8 cellular contexts compared by ENCODE assay signal in the genomic region with DNA sequence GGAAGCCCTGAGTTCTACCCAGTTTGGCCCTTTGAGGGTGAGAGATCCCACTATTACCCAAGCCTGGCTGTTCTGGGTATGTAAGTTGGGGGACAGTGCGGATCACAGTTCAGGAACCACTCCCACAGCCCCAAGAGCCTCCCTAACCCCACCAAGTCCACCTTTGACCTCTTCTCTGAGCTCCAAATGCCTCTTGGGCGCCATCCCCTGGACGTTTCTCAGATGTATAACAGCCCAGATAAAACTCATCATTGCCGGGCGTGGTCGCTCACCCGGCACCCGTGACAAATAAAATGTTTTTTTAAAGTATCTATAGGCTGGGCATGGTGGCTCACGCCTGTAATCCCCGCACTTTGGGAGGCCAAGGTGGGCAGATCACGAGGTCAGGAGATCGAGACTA. TPM values are rescaled to one million over a fixed set of nuclear protein-coding genes. Genes with fewer than 3 reads are reported as not detected.
A peak's percentile ranks its signal among the peaks of the same experiment; 100 is the strongest.
DNase-seq lines count a peak whose midpoint lies in the region; ATAC-seq, FAIRE-seq and TF ChIP-seq lines count a peak whose summit lies in the region.
"Not testable (repeated sequence)": the region's sequence is repeated elsewhere in the genome, so short reads cannot be mapped to it uniquely, and the experiment has no call there.
"Had no signal": no experiment of that assay in that cellular context is flagged by ENCODE, and none has a peak within 500 bp of the region (broad histone marks: within the 10 kb centered on the region; RNA-seq: fewer than 3 reads in every experiment).

No MANE protein-coding gene starts in this region.

- H3K4me3 Mint-ChIP-seq in WTC11, natural killer cell: not testable (repeated sequence)

- H3K9ac ChIP-seq in GM12878 (ENCODE audit: control insufficient read depth, insufficient read depth, low read length) = not testable (repeated sequence)

- H3K4me3 ChIP-seq in GM12878 = not testable (repeated sequence)

- H3K9me3 Mint-ChIP-seq in WTC11, natural killer cell: not testable (repeated sequence)

- intact Hi-C loops in GM12878 (cut with micrococcal nuclease; ENCODE audit: unreplicated experiment); left ventricle myocardium superior (cut with micrococcal nuclease); natural killer cell (cut with micrococcal nuclease): not testable (repeated sequence)

- not testable (repeated sequence) for H3K27ac ChIP-seq in GM12878 (ENCODE audit: control insufficient read depth, insufficient read depth)

- not testable (repeated sequence) for H3K27ac Mint-ChIP-seq in WTC11, natural killer cell

- H3K4me1 ChIP-seq in GM12878 (ENCODE audit: control insufficient read depth, insufficient read depth, low read length) = not testable (repeated sequence)

- H4K20me1 ChIP-seq in GM12878 (ENCODE audit: control insufficient read depth, insufficient read depth) = not testable (repeated sequence)

- not testable (repeated sequence) for H3K79me2 ChIP-seq in GM12878 (ENCODE audit: control insufficient read depth, insufficient read depth, low read length)

- not testable (repeated sequence) for H3K27me3 Mint-ChIP-seq in WTC11 (ENCODE audit: low read depth); natural killer cell (ENCODE audit: low read depth in 2 of 2)

- RAD21 ChIA-PET in GM12878 (lab: Charles Lee; ENCODE audit: unreplicated experiment) = not testable (repeated sequence)

- not testable (repeated sequence) for BruUV-seq in GM12878 (replicated peaks; lab: Mats Ljungman, UMichigan)

- peak; percentile 93 for FAIRE-seq in GM18507 (lab: Jason Lieb, UNC)
- peak; percentile 93 for FAIRE-seq in GM12878 (lab: Jason Lieb, UNC)

- not testable (repeated sequence) for H3K4me2 ChIP-seq in GM12878 (ENCODE audit: control insufficient read depth, insufficient read depth)

- TF ChIP-seq POLR2A in GM12878 (IDR thresholded peaks at IDR 0.05; ENCODE audit: low read depth, low read length) = not testable (repeated sequence)

- not testable (repeated sequence) for H2AFZ ChIP-seq in GM12878 (ENCODE audit: control insufficient read depth, low read depth, low read length)

- not testable (repeated sequence) for TF ChIP-seq RAD21 in GM12878 (IDR thresholded peaks at IDR 0.05; ENCODE audit: insufficient read depth, low read depth, low read length)

- SMC1A ChIA-PET in GM12878 (lab: Charles Lee; ENCODE audit: uncharacterized antibody, unreplicated experiment) = not testable (repeated sequence)

- not testable (repeated sequence) for H3K36me3 Mint-ChIP-seq in WTC11, natural killer cell

- CTCF ChIA-PET in WTC11 (lab: Charles Lee); GM12878 (lab: Yijun Ruan, JAX): not testable (repeated sequence)

- DNase-seq in GM18507 (ENCODE audit: extremely low spot score, insufficient read length, low read depth); WTC11 (ENCODE audit: low spot score); GM12878 (ENCODE audit: low read depth, low spot score); left ventricle myocardium superior; natural killer cell: not testable (repeated sequence)

- not testable (repeated sequence) for H3K4me1 Mint-ChIP-seq in WTC11, natural killer cell

- POLR2A ChIA-PET in WTC11 (lab: Charles Lee); GM12878 (lab: Charles Lee): not testable (repeated sequence)

- H3K36me3 ChIP-seq in GM12878 (ENCODE audit: control insufficient read depth in 2 of 2, insufficient read depth in 2 of 2, low read length in 1 of 2) = not testable (repeated sequence)

- in situ Hi-C loops in GM12878 (cut with MboI) = not testable (repeated sequence)

- H3K9me3 ChIP-seq in GM12878 (replicated peaks; ENCODE audit: control insufficient read depth, insufficient read depth, low read length) = not testable (repeated sequence)

- not testable (repeated sequence) for TF ChIP-seq EP300 in GM12878 (IDR thresholded peaks at IDR 0.05; ENCODE audit: borderline replicate concordance in 1 of 2, control insufficient read depth in 1 of 2, low read depth in 2 of 2, low read length in 2 of 2)

- not testable (repeated sequence) for TF ChIP-seq CTCF in WTC11 (IDR thresholded peaks at IDR 0.05); GM12878 (IDR thresholded peaks at IDR 0.05 in 2 of 3, conservative IDR thresholded peaks at IDR 0.05 in 1 of 3; ENCODE audit: control insufficient read depth in 2 of 3, extremely low read depth in 1 of 3, insufficient read depth in 1 of 3, low read depth in 3 of 3, low read length in 3 of 3); natural killer cell (IDR thresholded peaks at IDR 0.05)

- ATAC-seq in GM21619 (IDR thresholded peaks at IDR 0.05; ENCODE audit: unreplicated experiment) (peak; percentile 65), HG03354 (IDR thresholded peaks at IDR 0.05; ENCODE audit: poor library complexity, severe bottlenecking, unreplicated experiment) (peak; percentile 65), WTC11 (peak; percentile 93), GM12878 (peak; percentile 97), left ventricle myocardium superior (peak; percentile 71), natural killer cell (peak; percentile 72 to 86 (median 84))

- no CpG with 5 or more reads among the region's 12 CpGs for WGBS in GM12878 (ENCODE audit: insufficient coverage, insufficient replicate concordance, low lambda C conversion rate, missing lambda C conversion rate)

- H3K27me3 ChIP-seq in GM12878 (replicated peaks in 1 of 2; ENCODE audit: control insufficient read depth in 2 of 2, insufficient read depth in 2 of 2, low read length in 1 of 2) = not testable (repeated sequence)

RNA-seq across cellular contexts. Expression of a gene that starts 8.7 kb away (rescaled TPM):
- total RNA-seq in WTC11 (2021) (0.50 to 0.59 TPM (median 0.55 TPM) in 3 replicates), GM12878 (2014; rRNA removed) (72.6 and 78.3 TPM in 2 replicates), GM12878 (2014; rRNA removed; fragmentation: Illumina TruSeq; extraction: Trizol) (36.3 and 37.5 TPM in 2 replicates), GM12878 (2021) (50.4 and 51.2 TPM in 2 replicates), left ventricle myocardium superior (2.2 TPM), natural killer cell (10 to 100 TPM in 1 of 3 donors, 1 to 10 TPM in 2; 5.6 to 11.3 (median 7.1) TPM)
- total RNA-seq in GM12878 (2013; cell fraction: nucleolus; rRNA removed) = 20.9 and 22.9 TPM in 2 replicates
- polyA plus RNA-seq in GM12878 (2011; ENCODE audit: low read depth) = 9.0 TPM
- polyA plus RNA-seq in GM12878 (2011; rRNA removed) (11.0 and 18.5 TPM in 2 replicates), GM12878 (2014; fragmentation: Illumina TruSeq; extraction: Trizol) (31.2 and 40.1 TPM in 2 replicates), GM12878 (2014; fragmentation: Nextera tagmentation; extraction: Ambion mirVana) (1 to 10 TPM in 1 of 2 experiments, under 1 TPM in 1; 0.58 to 1.7 TPM), GM12878 (2014; rRNA removed) (65.2 and 72.3 TPM in 2 replicates), GM12878 (2016; fragmentation: Nextera tagmentation; extraction: Ambion mirVana) (10 to 100 TPM; 30.6 to 35.6 TPM)
- polyA plus RNA-seq in GM12878 (2011; cell fraction: cytosol; rRNA removed) = 27.0 and 33.8 TPM in 2 replicates
- 34.3 and 41.5 TPM in 2 replicates for polyA plus RNA-seq in GM12878 (2011; cell fraction: nucleus; rRNA removed)
- polyA plus RNA-seq in GM12878 (2012) = 29.0 and 29.6 TPM in 2 replicates
- polyA minus RNA-seq in GM12878 (2011; rRNA and poly(A)+ RNA removed) = 9.7 and 24.5 TPM in 2 replicates
- 9.0 and 9.9 TPM in 2 replicates for polyA minus RNA-seq in GM12878 (2011; cell fraction: cytosol; rRNA and poly(A)+ RNA removed)
- 12.0 and 14.2 TPM in 2 replicates for polyA minus RNA-seq in GM12878 (2011; cell fraction: nucleus; rRNA and poly(A)+ RNA removed)
- total RNA-seq: fibroblast of villous mesenchyme had no signal

RNA-seq across cellular contexts. Expression of a gene that starts 50.9 kb away (rescaled TPM):
- total RNA-seq in WTC11 (2021) (26.6 to 31.4 TPM (median 27.7 TPM) in 3 replicates), GM12878 (2014; rRNA removed) (14.1 and 14.8 TPM in 2 replicates), GM12878 (2014; rRNA removed; fragmentation: Illumina TruSeq; extraction: Trizol) (5.8 and 6.9 TPM in 2 replicates), GM12878 (2021) (15.1 and 16.7 TPM in 2 replicates), left ventricle myocardium superior (2.3 TPM), natural killer cell (1 to 10 TPM; 3.8 to 6.5 (median 4.3) TPM)
- 23.3 and 27.2 TPM in 2 replicates for total RNA-seq in GM12878 (2013; cell fraction: nucleolus; rRNA removed)
- polyA plus RNA-seq in GM12878 (2011; ENCODE audit: low read depth) = 1.5 TPM
- polyA plus RNA-seq in GM12878 (2011; rRNA removed) (3.8 and 7.5 TPM in 2 replicates), GM12878 (2014; fragmentation: Illumina TruSeq; extraction: Trizol) (3.3 and 5.9 TPM in 2 replicates), GM12878 (2014; fragmentation: Nextera tagmentation; extraction: Ambion mirVana) (under 1 TPM; 0.03 to 0.07 TPM), GM12878 (2014; rRNA removed) (11.7 and 13.1 TPM in 2 replicates), GM12878 (2016; fragmentation: Nextera tagmentation; extraction: Ambion mirVana) (1 to 10 TPM; 5.0 to 6.0 TPM)
- polyA plus RNA-seq in GM12878 (2011; cell fraction: cytosol; rRNA removed) = 8.7 and 11.9 TPM in 2 replicates
- polyA plus RNA-seq in GM12878 (2011; cell fraction: nucleus; rRNA removed) = 32.3 and 34.6 TPM in 2 replicates
- polyA plus RNA-seq in GM12878 (2012) = 5.1 and 5.5 TPM in 2 replicates
- polyA minus RNA-seq in GM12878 (2011; rRNA and poly(A)+ RNA removed) = 7.5 and 14.2 TPM in 2 replicates
- polyA minus RNA-seq in GM12878 (2011; cell fraction: cytosol; rRNA and poly(A)+ RNA removed) = 5.8 and 6.5 TPM in 2 replicates
- polyA minus RNA-seq in GM12878 (2011; cell fraction: nucleus; rRNA and poly(A)+ RNA removed) = 8.9 and 13.5 TPM in 2 replicates
